Comparison of ENCODE assay signal across 20 cellular contexts in genomic region chr11:93113824-93114223, GRCh38.
"Had no signal": no experiment of that assay in that cellular context is flagged by ENCODE, and none has a peak within 500 bp of the region (broad histone marks: within the 10 kb centered on the region; RNA-seq: fewer than 3 reads in every experiment).

No MANE protein-coding gene starts in this region.

- H3K4me3 Mint-ChIP-seq: activated CD4-positive, alpha-beta T cell treated with anti-CD3 and anti-CD28 coated beads, Interleukin-2, amount 10 ng/mL, durations not matched to agents 24 days and 14 days; central memory CD8-positive, alpha-beta T cell; mesothelial cell of epicardium; neural crest cell had no signal

- H3K36me3 ChIP-seq: brain microvascular endothelial cell, lower lobe of right lung, pancreas, tibial artery had no signal

- H3K36me3 Mint-ChIP-seq: mesothelial cell of epicardium had no signal

- H3K4me1 Mint-ChIP-seq: central memory CD8-positive, alpha-beta T cell had no signal

- H3K9me3 ChIP-seq: lower lobe of right lung, pancreas had no signal

- ATAC-seq: left colon, lower lobe of right lung, pancreas had no signal

- H3K4me1 ChIP-seq: lower lobe of right lung, pancreas, tibial artery had no signal

- H3K27me3 ChIP-seq: brain microvascular endothelial cell, pancreas, tibial artery had no signal

- H3K9me3 Mint-ChIP-seq: activated CD4-positive, alpha-beta T cell treated with anti-CD3 and anti-CD28 coated beads, Interleukin-2, amount 10 ng/mL, durations not matched to agents 24 days and 14 days had no signal

- H3K27ac ChIP-seq: brain microvascular endothelial cell, lower lobe of right lung, pancreas, tibial artery had no signal

- H3K4me3 ChIP-seq: lower lobe of right lung, pancreas, tibial artery had no signal

- DNase-seq: activated CD4-positive, alpha-beta T cell treated with anti-CD3 and anti-CD28 coated beads, Interleukin-2, amount 10 ng/mL, durations not matched to agents 24 days and 14 days; activated CD4-positive, CD25-positive, alpha-beta regulatory T cell; activated naive CD4-positive, alpha-beta T cell treated with Interleukin-2 at 50 U/mL for 16 hours; anterior cingulate cortex; brain microvascular endothelial cell; cortex of kidney; effector CD4-positive, alpha-beta T cell; foreskin fibroblast; head of caudate nucleus; left colon; lower lobe of right lung; pancreas; retina; stimulated activated CD4-positive, alpha-beta T cell treated with anti-CD3 and anti-CD28 coated beads, Interleukin-4, amount 100 ng/mL, for 24 hours; stimulated activated naive CD4-positive, alpha-beta T cell; SW 1271; tibial artery had no signal

- H3K27ac Mint-ChIP-seq: activated CD4-positive, alpha-beta T cell treated with anti-CD3 and anti-CD28 coated beads, Interleukin-2, amount 10 ng/mL, durations not matched to agents 24 days and 14 days; mesothelial cell of epicardium had no signal
